Comparison of ENCODE assay signal across 8 cellular contexts in the genomic region with DNA sequence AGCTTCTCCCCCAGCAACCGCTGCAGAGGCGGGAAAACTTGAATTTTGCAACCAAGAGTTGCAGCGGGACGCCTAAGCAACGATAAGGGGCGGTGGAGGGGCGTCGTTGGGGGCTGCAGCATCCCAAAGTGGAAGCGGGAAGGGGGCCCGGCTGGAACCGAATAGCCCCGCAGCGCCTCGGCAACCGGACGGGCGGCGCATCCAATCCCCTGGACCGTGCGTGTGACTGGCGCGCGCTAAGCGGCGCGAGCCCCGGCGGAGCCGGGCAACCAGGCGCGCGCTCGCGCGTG. TPM values are rescaled to one million over a fixed set of nuclear protein-coding genes. Genes with fewer than 3 reads are reported as not detected.
DNase-seq lines count a peak whose midpoint lies in the region; ATAC-seq and TF ChIP-seq lines count a peak whose summit lies in the region.

No MANE protein-coding gene starts in this region.

- no CpG with 5 or more reads among the region's 35 CpGs for WGBS in right lobe of liver (ENCODE audit: insufficient coverage, low coverage, low lambda C conversion rate, missing lambda C conversion rate)
- 0% methylated on average over 2 to 27 of the region's 35 CpGs for WGBS in upper lobe of left lung, 2 donors

- intact Hi-C loops in right lobe of liver (cut with DNase I) = no loop called here

- H3K36me3 ChIP-seq in right lobe of liver (no peaks in the 10 kb centered on the region), upper lobe of left lung (no peaks in the 10 kb centered on the region)

- TF ChIP-seq POLR2A in right lobe of liver (IDR thresholded peaks at IDR 0.05) = no peak
- peak in 2 of 4 donors; percentile 25 to 42 for TF ChIP-seq POLR2A in upper lobe of left lung (IDR thresholded peaks at IDR 0.05)

- no peak for TF ChIP-seq EP300 in upper lobe of left lung (IDR thresholded peaks at IDR 0.05)

- TF ChIP-seq CTCF in right lobe of liver (IDR thresholded peaks at IDR 0.05) = no peak
- no peak for TF ChIP-seq CTCF in upper lobe of left lung (IDR thresholded peaks at IDR 0.05)

- H3K4me1 ChIP-seq in right lobe of liver = peaks cover 0 to 45% (median 22%) of the 10 kb centered on the region in 4 donors
- peaks cover 21 to 35% (median 29%) of the 10 kb centered on the region in 4 donors for H3K4me1 ChIP-seq in upper lobe of left lung

- POLR2A ChIA-PET in activated naive CD8-positive, alpha-beta T cell treated with anti-CD3 and anti-CD28 coated beads, Interleukin-2, amount 10 ng/mL, durations not matched to agents 7 days and 5 days (lab: Charles Lee) = interaction anchor here (1.0 to 2.7 kb wide), 2 partner anchors 64 to 228 kb away, joined by 3 to 9 read pairs; a partner anchor contains a TSS

- H3K27ac ChIP-seq in right lobe of liver (peak overlapping the region; percentile 41 to 85 (median 59)), upper lobe of left lung (peak overlapping the region; percentile 73 to 90 (median 83))

- no peaks in the 10 kb centered on the region for H3K27me3 Mint-ChIP-seq in activated naive CD4-positive, alpha-beta T cell treated with anti-CD3 and anti-CD28 coated beads, Interleukin-2, amount 50 U/mL, for 24 hours
- peaks cover 2% of the 10 kb centered on the region for H3K27me3 Mint-ChIP-seq in activated naive CD8-positive, alpha-beta T cell treated with anti-CD3 and anti-CD28 coated beads, Interleukin-2, amount 10 ng/mL, durations not matched to agents 7 days and 5 days

- H3K9me3 ChIP-seq in right lobe of liver (no peaks in the 10 kb centered on the region), upper lobe of left lung (no peaks in the 10 kb centered on the region)

- H3K4me3 ChIP-seq in right lobe of liver (peak overlapping the region; percentile 83 to 96 (median 89)), upper lobe of left lung (peak overlapping the region; percentile 73 to 90 (median 80))

- no peaks in the 10 kb centered on the region for H3K27me3 ChIP-seq in right lobe of liver
- H3K27me3 ChIP-seq in upper lobe of left lung = no peaks in the 10 kb centered on the region

- ATAC-seq in activated naive CD8-positive, alpha-beta T cell treated with anti-CD3 and anti-CD28 coated beads, Interleukin-2, amount 10 ng/mL, durations not matched to agents 7 days and 5 days (ENCODE audit: low read depth) = no peak
- ATAC-seq in right lobe of liver (no peak), upper lobe of left lung (ENCODE audit: low FRiP score in 2 of 2) (no peak), HG02763 (IDR thresholded peaks at IDR 0.05; ENCODE audit: unreplicated experiment) (no peak), HG03378 (IDR thresholded peaks at IDR 0.05; ENCODE audit: unreplicated experiment) (no peak)

- peaks cover 36% of the 10 kb centered on the region for H3K4me1 Mint-ChIP-seq in activated naive CD4-positive, alpha-beta T cell treated with anti-CD3 and anti-CD28 coated beads, Interleukin-2, amount 50 U/mL, for 24 hours
- peaks cover 18% of the 10 kb centered on the region for H3K4me1 Mint-ChIP-seq in activated naive CD8-positive, alpha-beta T cell treated with anti-CD3 and anti-CD28 coated beads, Interleukin-2, amount 10 ng/mL, durations not matched to agents 7 days and 5 days

- no peaks in the 10 kb centered on the region for H3K9me3 Mint-ChIP-seq in activated naive CD4-positive, alpha-beta T cell treated with anti-CD3 and anti-CD28 coated beads, Interleukin-2, amount 50 U/mL, for 24 hours
- no peaks in the 10 kb centered on the region for H3K9me3 Mint-ChIP-seq in activated naive CD8-positive, alpha-beta T cell treated with anti-CD3 and anti-CD28 coated beads, Interleukin-2, amount 10 ng/mL, durations not matched to agents 7 days and 5 days

- no peak overlapping the region for H3K27ac Mint-ChIP-seq in activated naive CD4-positive, alpha-beta T cell treated with anti-CD3 and anti-CD28 coated beads, Interleukin-2, amount 50 U/mL, for 24 hours
- H3K27ac Mint-ChIP-seq in activated naive CD8-positive, alpha-beta T cell treated with anti-CD3 and anti-CD28 coated beads, Interleukin-2, amount 10 ng/mL, durations not matched to agents 7 days and 5 days = peak overlapping the region; percentile 65

- H3K36me3 Mint-ChIP-seq in activated naive CD4-positive, alpha-beta T cell treated with anti-CD3 and anti-CD28 coated beads, Interleukin-2, amount 50 U/mL, for 24 hours = peaks cover 1% of the 10 kb centered on the region
- peaks cover 3% of the 10 kb centered on the region for H3K36me3 Mint-ChIP-seq in activated naive CD8-positive, alpha-beta T cell treated with anti-CD3 and anti-CD28 coated beads, Interleukin-2, amount 10 ng/mL, durations not matched to agents 7 days and 5 days

- no peak for DNase-seq in activated naive CD4-positive, alpha-beta T cell treated with Interleukin-2 at 50 U/mL for 16 hours
- DNase-seq in activated naive CD8-positive, alpha-beta T cell treated with anti-CD3 and anti-CD28 coated beads, Interleukin-2, amount 10 ng/mL, durations not matched to agents 7 days and 5 days = no peak
- DNase-seq in right lobe of liver (no peak), upper lobe of left lung (no peak)
- no peak for DNase-seq in stimulated activated naive CD4-positive, alpha-beta T cell treated with Interleukin-2 at 50 U/mL for 16 hours (lab: John Stamatoyannopoulos, UW)

- H3K4me3 Mint-ChIP-seq in activated naive CD4-positive, alpha-beta T cell treated with anti-CD3 and anti-CD28 coated beads, Interleukin-2, amount 50 U/mL, for 24 hours = peak overlapping the region; percentile 88
- H3K4me3 Mint-ChIP-seq in activated naive CD8-positive, alpha-beta T cell treated with anti-CD3 and anti-CD28 coated beads, Interleukin-2, amount 10 ng/mL, durations not matched to agents 7 days and 5 days = peak overlapping the region; percentile 85

RNA-seq across cellular contexts. Expression of a gene that starts 0.7 kb away (rescaled TPM):
- 1 to 10 TPM; 6.1 to 6.8 TPM for total RNA-seq in activated naive CD8-positive, alpha-beta T cell treated with anti-CD3 and anti-CD28 coated beads, Interleukin-2, amount 10 ng/mL, durations not matched to agents 7 days and 5 days
- total RNA-seq in right lobe of liver = 10 to 100 TPM in 2 of 6 experiments, 1 to 10 TPM in 4; 6.6 to 11.1 (median 8.5) TPM
- 10 to 100 TPM in 5 of 6 donors, 1 to 10 TPM in 1; 7.3 to 56.4 (median 43.4) TPM for total RNA-seq in upper lobe of left lung

RNA-seq across cellular contexts. Expression of a gene that starts 39.4 kb away (rescaled TPM):
- total RNA-seq in activated naive CD8-positive, alpha-beta T cell treated with anti-CD3 and anti-CD28 coated beads, Interleukin-2, amount 10 ng/mL, durations not matched to agents 7 days and 5 days = not detected
- total RNA-seq in right lobe of liver (10 to 100 TPM in 2 of 6 experiments, 1 to 10 TPM in 4; 4.8 to 13.8 (median 8.9) TPM), upper lobe of left lung (10 to 100 TPM in 2 of 6 donors, 1 to 10 TPM in 4; 2.1 to 36.7 (median 5.1) TPM)
